Comparison of ENCODE assay signal across 33 cellular contexts in the genomic region with DNA sequence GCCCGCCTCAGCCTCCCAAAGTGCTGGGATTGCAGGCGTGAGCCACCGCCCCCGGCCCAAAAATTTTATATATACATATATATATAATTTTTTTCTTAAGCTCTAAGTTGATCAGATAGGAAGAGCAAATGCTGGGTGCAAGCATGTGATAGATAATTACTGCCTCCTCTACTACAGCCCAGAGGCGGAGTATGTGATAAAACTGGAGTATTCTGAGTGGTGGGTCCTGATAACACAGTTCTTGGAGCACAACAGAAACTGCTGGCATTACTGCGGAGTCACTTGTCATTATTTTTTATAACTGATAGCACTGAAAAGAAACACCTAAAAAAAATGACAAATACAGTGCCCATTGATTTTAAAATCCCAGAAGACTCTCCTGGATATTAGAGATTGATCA. TPM values are rescaled to one million over a fixed set of nuclear protein-coding genes. Genes with fewer than 3 reads are reported as not detected.
DNase-seq lines count a peak whose midpoint lies in the region; ATAC-seq, FAIRE-seq and TF ChIP-seq lines count a peak whose summit lies in the region.
"Had no signal": no experiment of that assay in that cellular context is flagged by ENCODE, and none has a peak within 500 bp of the region (broad histone marks: within the 10 kb centered on the region; RNA-seq: fewer than 3 reads in every experiment).

No MANE protein-coding gene starts in this region.

- in situ Hi-C loops in K562 (cut with MboI): no loop called here

- BruUV-seq in HCT116 (replicated peaks; lab: Mats Ljungman, UMichigan): no TSS peak
- no TSS peak for BruUV-seq in K562 (replicated peaks; lab: Mats Ljungman, UMichigan)

- peak; percentile 74 for FAIRE-seq in K562 (lab: Jason Lieb, UNC)
- FAIRE-seq: A204.1, A549, D721Med had no signal

- TF ChIP-seq RAD21 in HCT116 (IDR thresholded peaks at IDR 0.05; ENCODE audit: low read depth) (no peak), K562 (CRISPR knock-in tag; conservative IDR thresholded peaks at IDR 0.05 in 1 of 2, IDR thresholded peaks at IDR 0.05 in 1 of 2) (peak in 1 of 2 experiments; percentile 21; a peak in 1 of 4 replicates)

- H3K27ac ChIP-seq in HCT116 (ENCODE audit: low read depth, low read length) (no peak overlapping the region), K562 (ENCODE audit: extremely low read depth, low read depth, low read length) (peak overlapping the region; percentile 15; the same call in 2 of the 3 replicates)
- H3K27ac ChIP-seq: 22Rv1; A549; BLaER1; BLaER1 treated with 17β-estradiol and CSF1 and Interleukin-3, amounts not matched to agents 10 nM and 100 nM; C4-2B had no signal

- H3K4me2 ChIP-seq in HCT116 (ENCODE audit: low read length) (no peak overlapping the region), K562 (ENCODE audit: insufficient read depth, low read length) (peak overlapping the region; percentile 20; the same call in 1 of the 2 replicates)
- H3K4me2 ChIP-seq: A549; BLaER1; BLaER1 treated with 17β-estradiol and CSF1 and Interleukin-3, amounts not matched to agents 10 nM and 100 nM had no signal

- TF ChIP-seq CTCF in HCT116 (IDR thresholded peaks at IDR 0.05 in 2 of 3, conservative IDR thresholded peaks at IDR 0.05 in 1 of 3; ENCODE audit: borderline replicate concordance in 1 of 3, insufficient read depth in 1 of 3, low read depth in 2 of 3, low read length in 2 of 3) (no peak), K562 (IDR thresholded peaks at IDR 0.05 in 2 of 3, conservative IDR thresholded peaks at IDR 0.05 in 1 of 3; ENCODE audit: insufficient read depth in 2 of 3, low read depth in 1 of 3, low read length in 3 of 3) (no peak)

- H2AFZ ChIP-seq in HCT116 (ENCODE audit: low read depth, low read length, poor library complexity, severe bottlenecking) (no peak overlapping the region), K562 (ENCODE audit: low read depth, low read length) (no peak overlapping the region)

- H3K27me3 ChIP-seq in HCT116 (ENCODE audit: insufficient read depth, low read length) (no peaks in the 10 kb centered on the region), K562 (ENCODE audit: control insufficient read depth in 2 of 2, insufficient read depth in 2 of 2, low read length in 2 of 2) (no peaks in the 10 kb centered on the region)
- H3K27me3 ChIP-seq: BE2C; BLaER1; BLaER1 treated with 17β-estradiol and CSF1 and Interleukin-3, amounts not matched to agents 10 nM and 100 nM had no signal

- H3K9ac ChIP-seq in HCT116 (ENCODE audit: low read length) (no peak overlapping the region), K562 (ENCODE audit: insufficient read depth in 1 of 2, low read depth in 2 of 2, low read length in 2 of 2) (no peak overlapping the region)
- H3K9ac ChIP-seq: BLaER1; BLaER1 treated with 17β-estradiol and CSF1 and Interleukin-3, amounts not matched to agents 10 nM and 100 nM had no signal

- no peak for DNase-seq in HCT116 (ENCODE audit: low read depth, low spot score)
- peak; percentile 11 for DNase-seq in OCI-M1 (lab: John Stamatoyannopoulos, UW)
- peak; percentile 50 to 89 (median 66) for DNase-seq in K562 (ENCODE audit: extremely low read depth in 1 of 4, low spot score in 3 of 4)
- no peak for DNase-seq in NCI-H1694 (lab: John Stamatoyannopoulos, UW)
- no peak for DNase-seq in DMS53 treated with DMSO at 0.1 percent for 48 hours (lab: John Stamatoyannopoulos, UW; ENCODE audit: unreplicated experiment)
- DNase-seq: 8988T; ACHN; AML-193; BE2C; C1 segment of cervical spinal cord; Caco-2; Calu3; CD4-positive, alpha-beta memory T cell; CD4-positive, alpha-beta T cell; CD4-positive, CD25-positive, alpha-beta regulatory T cell; CD8-positive, alpha-beta memory T cell; CD8-positive, alpha-beta T cell; COR-L47; DMS 273 treated with DMSO at 0.1 percent for 48 hours; DMS153; DMS53; DMS79; DMS79 treated with DMSO at 0.1 percent for 48 hours; DND-41; EL had no signal

- peak; percentile 97 for TF ChIP-seq EP300 in K562 (IDR thresholded peaks at IDR 0.05; ENCODE audit: low read length)

- CTCF ChIA-PET in HCT116 (lab: Charles Lee) (no interaction called here), K562 (lab: Yijun Ruan, JAX; ENCODE audit: low intra/inter-chr PET ratio) (no interaction called here)

- H4K20me1 ChIP-seq in HCT116 (ENCODE audit: insufficient read depth) (no peaks in the 10 kb centered on the region), K562 (replicated peaks; ENCODE audit: control insufficient read depth, insufficient read depth, low read length) (no peaks in the 10 kb centered on the region)
- H4K20me1 ChIP-seq: BLaER1; BLaER1 treated with 17β-estradiol and CSF1 and Interleukin-3, amounts not matched to agents 10 nM and 100 nM had no signal

- no peaks in the 10 kb centered on the region for H3K9me2 ChIP-seq in HCT116 (ENCODE audit: insufficient read depth)

- 0% methylated on average over 6 of the region's 6 CpGs for WGBS in K562 (ENCODE audit: insufficient coverage, low coverage, missing lambda C conversion rate)

- H3K9me3 ChIP-seq in HCT116 (ENCODE audit: control insufficient read depth in 1 of 2, insufficient read depth in 1 of 2, low read depth in 1 of 2, low read length in 2 of 2) (no peaks in the 10 kb centered on the region), K562 (replicated peaks; ENCODE audit: control insufficient read depth, insufficient read depth, low read depth, low read length) (peaks cover 9% of the 10 kb centered on the region)
- H3K9me3 ChIP-seq: BE2C had no signal

- intact Hi-C loops in HCT116 (cut with micrococcal nuclease) (no loop called here), K562 (cut with micrococcal nuclease) (no loop called here)

- H3K36me3 ChIP-seq in HCT116 (ENCODE audit: control insufficient read depth in 1 of 2, insufficient read depth in 2 of 2, low read length in 2 of 2): no peaks in the 10 kb centered on the region
- no peaks in the 10 kb centered on the region for H3K36me3 ChIP-seq in K562 (ENCODE audit: control insufficient read depth, insufficient read depth, low read length)
- H3K36me3 ChIP-seq: BE2C, BLaER1 had no signal

- POLR2A ChIA-PET in HCT116 (lab: Charles Lee): no interaction called here
- POLR2A ChIA-PET in K562 (lab: Yijun Ruan, JAX): no interaction called here

- no peak overlapping the region for H3K4me3 ChIP-seq in HCT116 (replicated peaks in 1 of 2; ENCODE audit: low read depth in 1 of 2, low read length in 2 of 2)
- H3K4me3 ChIP-seq in K562: no peak overlapping the region
- H3K4me3 ChIP-seq: A549; BLaER1; BLaER1 treated with 17β-estradiol and CSF1 and Interleukin-3, amounts not matched to agents 10 nM and 100 nM had no signal

- RAD21 ChIA-PET in HCT116 (lab: Charles Lee; ENCODE audit: low non-redundant PET in 1 of 2, low total read pairs in 2 of 2, uncharacterized antibody in 2 of 2, unreplicated experiment in 2 of 2): no interaction called here

- TF ChIP-seq POLR2A in HCT116 (IDR thresholded peaks at IDR 0.05; ENCODE audit: borderline replicate concordance, extremely low read depth, insufficient read depth, insufficient read length) (no peak), K562 (conservative IDR thresholded peaks at IDR 0.05) (no peak), GM18505 (IDR thresholded peaks at IDR 0.05; ENCODE audit: borderline replicate concordance, extremely low read depth, insufficient read depth, insufficient read length) (no peak)

- H3K9me1 ChIP-seq in K562 (ENCODE audit: control insufficient read depth, insufficient read depth, low read length): no peaks in the 10 kb centered on the region

- H3K4me1 ChIP-seq in HCT116 (ENCODE audit: control insufficient read depth in 1 of 2, insufficient read depth in 2 of 2, low read length in 2 of 2): no peaks in the 10 kb centered on the region
- H3K4me1 ChIP-seq in K562 (replicated peaks in 1 of 2; ENCODE audit: control insufficient read depth in 2 of 2, insufficient read depth in 2 of 2, low read length in 2 of 2): peaks cover 11 to 33% of the 10 kb centered on the region in 2 experiments; a peak in 3 of 5 replicates
- H3K4me1 ChIP-seq: A549; BE2C; BLaER1; BLaER1 treated with 17β-estradiol and CSF1 and Interleukin-3, amounts not matched to agents 10 nM and 100 nM had no signal

- ATAC-seq in HCT116 (no peak), K562 (peak; percentile 82), GM18505 (IDR thresholded peaks at IDR 0.05; ENCODE audit: unreplicated experiment) (no peak)
- ATAC-seq: A549; CD8-positive, alpha-beta T cell had no signal

- H3K79me2 ChIP-seq in HCT116 (ENCODE audit: insufficient read depth, low read length) (no peaks in the 10 kb centered on the region), K562 (ENCODE audit: control insufficient read depth, insufficient read depth, low read length) (no peaks in the 10 kb centered on the region)

TF ChIP-seq in HCT116, 20 proteins besides CTCF, POLR2A, EP300 and RAD21 (continues in another document):
- TF ChIP-seq EZH2phosphoT487 (IDR thresholded peaks at IDR 0.05; ENCODE audit: borderline replicate concordance) (no peak), ELF1 (IDR thresholded peaks at IDR 0.05; ENCODE audit: borderline replicate concordance, low read depth) (no peak), POLR2AphosphoS5 (IDR thresholded peaks at IDR 0.05; ENCODE audit: low read depth, low read length) (no peak)

TF ChIP-seq in K562, 482 proteins besides CTCF, POLR2A, EP300 and RAD21 (continues in another document):
- TF ChIP-seq ZNF511 (CRISPR knock-in tag; IDR thresholded peaks at IDR 0.05): no peak

RNA-seq across cellular contexts. Expression of gene STT3B, which starts 41.1 kb away (rescaled TPM):
- total RNA-seq in HCT116 (2021; ENCODE audit: unreplicated experiment) (131 TPM), K562 (2014; rRNA removed) (88.0 and 111 TPM in 2 replicates), K562 (2014; rRNA removed; fragmentation: Illumina TruSeq; extraction: Trizol) (144 TPM in 2 replicates), K562 (2015; rRNA removed; fragmentation: Illumina TruSeq; extraction: Trizol) (142 and 147 TPM in 2 replicates), K562 (2021) (111 and 114 TPM in 2 replicates)
- 42.6 and 54.3 TPM in 2 replicates for polyA plus RNA-seq in HCT116 (2012)
- total RNA-seq in K562 (2011; cell fraction: chromatin; rRNA removed; ENCODE audit: low replicate concordance): 117 and 214 TPM in 2 replicates
- 88.2 and 95.5 TPM in 2 replicates for total RNA-seq in K562 (2011; cell fraction: nucleolus; rRNA removed)
- total RNA-seq in K562 (2011; cell fraction: nucleoplasm; rRNA removed): 186 and 203 TPM in 2 replicates
- polyA plus RNA-seq in K562 (2011; rRNA removed) (87.8 and 125 TPM in 2 replicates), K562 (2014; fragmentation: Illumina TruSeq; extraction: Trizol) (80.5 and 100 TPM in 2 replicates), K562 (2014; fragmentation: Nextera tagmentation; extraction: Ambion mirVana) (10 to 100 TPM; 22.4 to 32.8 TPM), K562 (2014; rRNA removed) (76.8 and 85.9 TPM in 2 replicates)
- polyA plus RNA-seq in K562 (2011; cell fraction: cytosol; rRNA removed): 43.1 and 55.5 TPM in 2 replicates
- 33.7 and 45.5 TPM in 2 replicates for polyA plus RNA-seq in K562 (2011; cell fraction: nucleus; rRNA removed)
- 71.2 and 87.2 TPM in 2 replicates for polyA plus RNA-seq in K562 (2012)
- polyA minus RNA-seq in K562 (2011; rRNA and poly(A)+ RNA removed): 169 and 173 TPM in 2 replicates
- polyA minus RNA-seq in K562 (2011; cell fraction: cytosol; rRNA and poly(A)+ RNA removed): 50.8 and 65.5 TPM in 2 replicates
- polyA minus RNA-seq in K562 (2011; cell fraction: nucleus; rRNA and poly(A)+ RNA removed): 47.0 and 80.1 TPM in 2 replicates

Comparison
In these comparisons a context has a peak if more than half of its experiments do, and no peak if none do; other contexts are left out.
1. DNase-seq: peak in OCI-M1 (single experiment) and K562 (4 of 4); none in HCT116 (single experiment), NCI-H1694 (single experiment) and DMS53 treated with DMSO at 0.1 percent for 48 hours (single experiment).
2. Of the 22 proteins assayed by ChIP-seq in both K562 and HCT116: peak only in K562: FOSL1 and POLR2AphosphoS5; only in HCT116: ZNF274; in both: none; in neither: 16; mixed calls (peak in some experiments, not most) for 3.